ENCODE assay signal across 1 cellular context in the genomic region with DNA sequence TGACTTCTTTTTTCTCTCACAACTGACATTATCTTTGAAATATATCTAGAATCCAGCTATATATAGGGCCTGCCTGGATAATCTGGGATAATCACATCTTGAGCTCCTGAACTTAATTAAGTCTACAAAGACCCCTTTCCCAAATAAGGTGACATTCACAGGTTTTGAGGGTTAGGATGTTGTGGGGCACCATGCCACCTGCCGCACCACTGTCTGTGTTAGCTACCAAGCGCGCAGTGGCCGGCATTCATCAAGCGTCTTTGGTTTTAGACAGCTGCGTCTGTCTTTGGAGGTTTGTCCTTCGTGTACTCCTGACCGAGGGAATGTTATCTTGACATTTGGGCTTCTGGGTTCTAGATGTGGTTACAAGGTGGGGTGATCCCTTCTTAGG.
A peak's percentile ranks its signal among the peaks of the same experiment; 100 is the strongest.
TF ChIP-seq lines count a peak whose summit lies in the region.

No MANE protein-coding gene starts in this region.

TF ChIP-seq in K562, 482 proteins besides CTCF, POLR2A, EP300 and RAD21 (continued from another document):
- TF ChIP-seq ZNF592 (IDR thresholded peaks at IDR 0.05) = peak; percentile 52; the same call in 1 of the 2 replicates
- TF ChIP-seq MAFF (IDR thresholded peaks at IDR 0.05; ENCODE audit: low read length) = no peak
- TF ChIP-seq ATF4 (CRISPR knock-in tag; IDR thresholded peaks at IDR 0.05) = no peak
- TF ChIP-seq PHTF2 (CRISPR knock-in tag; IDR thresholded peaks at IDR 0.05) = no peak
- no peak for TF ChIP-seq HLTF (IDR thresholded peaks at IDR 0.05)
- no peak for TF ChIP-seq HNRNPL (IDR thresholded peaks at IDR 0.05; ENCODE audit: low read depth, low read length)
- no peak for TF ChIP-seq NONO (IDR thresholded peaks at IDR 0.05; ENCODE audit: low read depth in 2 of 2, low read length in 1 of 2)
- TF ChIP-seq ID3 (CRISPR knock-in tag; IDR thresholded peaks at IDR 0.05) = no peak
- 0 out of 2 replicates have a peak, but pooled peaks have one; percentile 18 for TF ChIP-seq ID3 (tag; IDR thresholded peaks at IDR 0.05)
- TF ChIP-seq MEIS2 (IDR thresholded peaks at IDR 0.05; ENCODE audit: partially characterized antibody) = peak; percentile 12
- no peak for TF ChIP-seq ZFP30 (CRISPR knock-in tag; IDR thresholded peaks at IDR 0.05; ENCODE audit: borderline replicate concordance)
- TF ChIP-seq SREBF1 (IDR thresholded peaks at IDR 0.05; ENCODE audit: borderline replicate concordance, low read depth, low read length) = no peak
- no peak for TF ChIP-seq TAF1 (IDR thresholded peaks at IDR 0.05; ENCODE audit: control insufficient read depth, extremely low read depth, insufficient read depth, low read length, severe bottlenecking)
- no peak for TF ChIP-seq TCF7 (IDR thresholded peaks at IDR 0.05; ENCODE audit: borderline replicate concordance)
- no peak for TF ChIP-seq NFRKB (IDR thresholded peaks at IDR 0.05; ENCODE audit: low read depth)
- TF ChIP-seq, protein P1, sequence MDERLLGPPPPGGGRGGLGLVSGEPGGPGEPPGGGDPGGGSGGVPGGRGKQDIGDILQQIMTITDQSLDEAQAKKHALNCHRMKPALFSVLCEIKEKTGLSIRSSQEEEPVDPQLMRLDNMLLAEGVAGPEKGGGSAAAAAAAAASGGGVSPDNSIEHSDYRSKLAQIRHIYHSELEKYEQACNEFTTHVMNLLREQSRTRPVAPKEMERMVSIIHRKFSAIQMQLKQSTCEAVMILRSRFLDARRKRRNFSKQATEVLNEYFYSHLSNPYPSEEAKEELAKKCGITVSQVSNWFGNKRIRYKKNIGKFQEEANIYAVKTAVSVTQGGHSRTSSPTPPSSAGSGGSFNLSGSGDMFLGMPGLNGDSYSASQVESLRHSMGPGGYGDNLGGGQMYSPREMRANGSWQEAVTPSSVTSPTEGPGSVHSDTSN (CRISPR knock-in tag; IDR thresholded peaks at IDR 0.05; ENCODE audit: low read depth) = no peak
- TF ChIP-seq, protein P1 (tag; conservative IDR thresholded peaks at IDR 0.05; ENCODE audit: low read depth) = 0 out of 2 replicates have a peak, but pooled peaks have one; percentile 29
- TF ChIP-seq KLF1 (tag; IDR thresholded peaks at IDR 0.05) = no peak
- TF ChIP-seq, protein P2, sequence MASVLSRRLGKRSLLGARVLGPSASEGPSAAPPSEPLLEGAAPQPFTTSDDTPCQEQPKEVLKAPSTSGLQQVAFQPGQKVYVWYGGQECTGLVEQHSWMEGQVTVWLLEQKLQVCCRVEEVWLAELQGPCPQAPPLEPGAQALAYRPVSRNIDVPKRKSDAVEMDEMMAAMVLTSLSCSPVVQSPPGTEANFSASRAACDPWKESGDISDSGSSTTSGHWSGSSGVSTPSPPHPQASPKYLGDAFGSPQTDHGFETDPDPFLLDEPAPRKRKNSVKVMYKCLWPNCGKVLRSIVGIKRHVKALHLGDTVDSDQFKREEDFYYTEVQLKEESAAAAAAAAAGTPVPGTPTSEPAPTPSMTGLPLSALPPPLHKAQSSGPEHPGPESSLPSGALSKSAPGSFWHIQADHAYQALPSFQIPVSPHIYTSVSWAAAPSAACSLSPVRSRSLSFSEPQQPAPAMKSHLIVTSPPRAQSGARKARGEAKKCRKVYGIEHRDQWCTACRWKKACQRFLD (CRISPR knock-in tag; IDR thresholded peaks at IDR 0.05) = no peak
- TF ChIP-seq JUN (IDR thresholded peaks at IDR 0.05; ENCODE audit: borderline replicate concordance, low read depth, low read length) = no peak
- no peak for TF ChIP-seq JUN (CRISPR knock-in tag; IDR thresholded peaks at IDR 0.05; ENCODE audit: borderline replicate concordance)
- TF ChIP-seq RBM17 (IDR thresholded peaks at IDR 0.05; ENCODE audit: borderline replicate concordance, low read depth, low read length) = no peak
- no peak for TF ChIP-seq SMAD3 (CRISPR knock-in tag; conservative IDR thresholded peaks at IDR 0.05)
- TF ChIP-seq ZBTB43 (CRISPR knock-in tag; IDR thresholded peaks at IDR 0.05) = 0 out of 2 replicates have a peak, but pooled peaks have one; percentile 4
- TF ChIP-seq EZH2 (IDR thresholded peaks at IDR 0.05; ENCODE audit: borderline replicate concordance, low read depth, low read length) = no peak
- no peak for TF ChIP-seq ZNF146 (CRISPR knock-in tag; IDR thresholded peaks at IDR 0.05; ENCODE audit: unreplicated experiment)
